ENCODE assay signal across 9 cellular contexts in the genomic region with DNA sequence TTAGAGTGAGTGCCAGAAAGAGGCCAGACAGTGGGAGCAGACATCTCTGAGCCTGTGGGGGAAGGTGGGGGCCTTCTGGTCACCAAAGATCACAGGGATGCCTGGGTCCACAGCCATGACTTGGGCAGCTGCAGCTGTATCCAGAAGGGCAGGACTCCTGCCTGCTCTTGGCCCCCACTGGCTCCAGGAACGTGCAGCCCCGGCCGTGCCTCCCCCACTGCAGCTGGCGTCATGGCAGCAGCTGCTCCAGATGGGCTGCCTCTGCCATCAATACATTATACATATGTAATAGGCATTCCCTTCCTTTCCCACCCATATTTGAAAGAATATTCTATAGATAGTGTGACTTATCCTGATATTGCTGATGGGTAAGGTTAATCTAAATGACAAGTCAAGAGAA.
"Had no signal": no experiment of that assay in that cellular context is flagged by ENCODE, and none has a peak within 500 bp of the region (broad histone marks: within the 10 kb centered on the region; RNA-seq: fewer than 3 reads in every experiment).

No MANE protein-coding gene starts in this region.

- H3K9ac ChIP-seq: KMS-11 had no signal

- H3K4me1 Mint-ChIP-seq: IgD-negative memory B cell had no signal

- H3K27ac ChIP-seq: HL-60, KMS-11 had no signal

- ATAC-seq: HepG2, K562 had no signal

- DNase-seq: IMR-90, KBM-7, KG1 had no signal

- H3K36me3 Mint-ChIP-seq: IgD-negative memory B cell had no signal

- FAIRE-seq: HepG2, HTR-8/SVneo, K562 had no signal

- H3K4me3 ChIP-seq: K562 had no signal

- H3K27ac Mint-ChIP-seq: IgD-negative memory B cell had no signal

- H3K4me2 ChIP-seq: KMS-11 had no signal
